ENCODE assay signal across 9 cellular contexts in the genomic region with DNA sequence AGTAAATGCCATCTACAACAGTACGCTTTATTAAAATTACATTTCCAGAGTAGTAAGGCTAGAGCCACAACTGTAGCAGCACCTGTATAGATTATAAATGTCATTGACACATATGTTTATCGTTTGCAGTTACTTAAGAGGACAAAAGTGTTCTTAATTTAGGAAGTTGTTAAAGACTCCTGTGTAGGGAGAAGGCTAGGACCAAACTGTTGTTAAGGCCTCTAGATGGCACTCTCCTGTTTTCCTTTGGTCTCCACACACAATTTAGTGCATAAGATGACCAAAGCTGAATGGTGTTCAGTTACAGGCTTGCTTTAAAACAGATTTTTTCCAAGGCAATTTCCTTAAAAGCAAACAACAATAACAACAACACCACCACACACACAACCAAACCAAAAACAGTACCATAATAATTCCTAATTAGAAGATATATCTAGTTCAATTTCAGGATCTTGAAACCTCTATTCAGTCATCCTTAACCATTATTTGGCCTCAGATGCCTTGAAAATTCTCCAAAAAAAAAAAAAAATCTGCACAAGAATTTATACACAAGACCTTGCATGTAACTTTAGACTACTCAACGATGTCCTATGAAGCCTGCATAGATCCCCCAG. TPM values are rescaled to one million over a fixed set of nuclear protein-coding genes. Genes with fewer than 3 reads are reported as not detected.
A peak's percentile ranks its signal among the peaks of the same experiment; 100 is the strongest.
DNase-seq lines count a peak whose midpoint lies in the region; ATAC-seq and TF ChIP-seq lines count a peak whose summit lies in the region.
"Had no signal": no experiment of that assay in that cellular context is flagged by ENCODE, and none has a peak within 500 bp of the region (broad histone marks: within the 10 kb centered on the region; RNA-seq: fewer than 3 reads in every experiment).

No MANE protein-coding gene starts in this region.

- no peaks in the 10 kb centered on the region for H3K9me3 ChIP-seq in CD8-positive, alpha-beta memory T cell (ENCODE audit: low read length)

- POLR2A ChIA-PET in CD8-positive, alpha-beta memory T cell (lab: Charles Lee): interaction anchor here (1.1 kb wide), 1 partner anchor 226 kb away, joined by 3 read pairs; no protein-coding TSS in a partner anchor
- POLR2A ChIA-PET in activated CD8-positive, alpha-beta T cell treated with anti-CD3 and anti-CD28 coated beads for 36 hours (lab: Charles Lee): interaction anchor here (0.7 to 0.8 kb wide), 2 partner anchors 23 to 40 kb away, joined by 3 to 4 read pairs; no protein-coding TSS in a partner anchor

- TF ChIP-seq CTCF in activated CD8-positive, alpha-beta T cell treated with anti-CD3 and anti-CD28 coated beads for 36 hours (IDR thresholded peaks at IDR 0.05): peak; percentile 71

- CTCF ChIA-PET in CD8-positive, alpha-beta memory T cell (lab: Charles Lee): interaction anchor here (0.7 to 4.7 kb wide), 18 partner anchors 9 to 266 kb away, joined by 3 to 42 read pairs (median 5); a partner anchor contains a TSS
- CTCF ChIA-PET in activated CD8-positive, alpha-beta T cell treated with anti-CD3 and anti-CD28 coated beads for 36 hours (lab: Charles Lee): interaction anchor here (0.7 to 4.7 kb wide), 33 partner anchors 10 to 347 kb away, joined by 3 to 72 read pairs (median 3); a partner anchor contains a TSS

- H3K27ac Mint-ChIP-seq in CD8-positive, alpha-beta memory T cell: peak overlapping the region in 6 of 8 donors; percentile 2 to 82 (median 71)
- no peak overlapping the region for H3K27ac Mint-ChIP-seq in activated CD8-positive, alpha-beta T cell treated with anti-CD3 and anti-CD28 coated beads for 36 hours

- H3K4me3 Mint-ChIP-seq in CD8-positive, alpha-beta memory T cell: no peak overlapping the region
- no peak overlapping the region for H3K4me3 Mint-ChIP-seq in activated CD8-positive, alpha-beta T cell treated with anti-CD3 and anti-CD28 coated beads for 36 hours

- intact Hi-C loops in activated CD8-positive, alpha-beta T cell treated with anti-CD3 and anti-CD28 coated beads for 36 hours (cut with micrococcal nuclease): loop anchor here (5.0 kb wide), 1 partner anchor 217 kb away; a partner anchor contains a TSS

- H3K4me1 ChIP-seq in CD8-positive, alpha-beta memory T cell (ENCODE audit: insufficient read depth, low read length): no peaks in the 10 kb centered on the region

- H3K36me3 ChIP-seq in CD8-positive, alpha-beta memory T cell (ENCODE audit: insufficient read depth, low read length): peaks cover 4% of the 10 kb centered on the region

- ATAC-seq in GM21367 (IDR thresholded peaks at IDR 0.05; ENCODE audit: unreplicated experiment) (peak; percentile 55), GM21381 (IDR thresholded peaks at IDR 0.05; ENCODE audit: unreplicated experiment) (no peak), GM21526 (IDR thresholded peaks at IDR 0.05; ENCODE audit: low FRiP score, unreplicated experiment) (no peak)
- ATAC-seq in activated CD8-positive, alpha-beta T cell treated with anti-CD3 and anti-CD28 coated beads for 36 hours: peak; percentile 77

- peak in 2 of 5 donors; percentile 29 to 47 for DNase-seq in CD8-positive, alpha-beta memory T cell
- DNase-seq in NCI-H2196 treated with DMSO at 0.1 percent for 48 hours (lab: John Stamatoyannopoulos, UW; ENCODE audit: unreplicated experiment) (peak; percentile 37), glomerular endothelial cell (ENCODE audit: extremely low read depth, low read depth, low spot score) (peak; percentile 58), pons (ENCODE audit: low spot score) (peak; percentile 93)
- DNase-seq in activated CD8-positive, alpha-beta T cell treated with anti-CD3 and anti-CD28 coated beads for 36 hours: peak; percentile 34

- H3K9me3 Mint-ChIP-seq in CD8-positive, alpha-beta memory T cell: no peaks in the 10 kb centered on the region
- no peaks in the 10 kb centered on the region for H3K9me3 Mint-ChIP-seq in activated CD8-positive, alpha-beta T cell treated with anti-CD3 and anti-CD28 coated beads for 36 hours

- peaks cover 9 to 20% (median 13%) of the 10 kb centered on the region in 3 donors for H3K4me1 Mint-ChIP-seq in CD8-positive, alpha-beta memory T cell
- peaks cover 19% of the 10 kb centered on the region for H3K4me1 Mint-ChIP-seq in activated CD8-positive, alpha-beta T cell treated with anti-CD3 and anti-CD28 coated beads for 36 hours (ENCODE audit: low read depth)

- no peaks in the 10 kb centered on the region for H3K27me3 ChIP-seq in CD8-positive, alpha-beta memory T cell (ENCODE audit: insufficient read depth, low read length, poor library complexity, severe bottlenecking)

- peaks cover 0 to 45% (median 10%) of the 10 kb centered on the region in 3 donors for H3K36me3 Mint-ChIP-seq in CD8-positive, alpha-beta memory T cell
- peaks cover 3% of the 10 kb centered on the region for H3K36me3 Mint-ChIP-seq in activated CD8-positive, alpha-beta T cell treated with anti-CD3 and anti-CD28 coated beads for 36 hours (ENCODE audit: low read depth)

- H3K27ac ChIP-seq in CD8-positive, alpha-beta memory T cell (ENCODE audit: low read depth, low read length): no peak overlapping the region

- peaks cover 0 to 1% of the 10 kb centered on the region in 2 donors for H3K27me3 Mint-ChIP-seq in CD8-positive, alpha-beta memory T cell
- H3K27me3 Mint-ChIP-seq in activated CD8-positive, alpha-beta T cell treated with anti-CD3 and anti-CD28 coated beads for 36 hours: no peaks in the 10 kb centered on the region

- H3K4me3 ChIP-seq in CD8-positive, alpha-beta memory T cell (ENCODE audit: low read length): no peak overlapping the region

RNA-seq across cellular contexts. Expression of a gene that starts 42.5 kb away (rescaled TPM):
- total RNA-seq in CD8-positive, alpha-beta memory T cell: under 1 TPM; 0.33 to 0.48 TPM
- polyA plus RNA-seq in CD8-positive, alpha-beta memory T cell: not detected
- total RNA-seq in activated CD8-positive, alpha-beta T cell treated with anti-CD3 and anti-CD28 coated beads for 36 hours: not detected
- total RNA-seq in glomerular endothelial cell: not detected in 2 replicates

RNA-seq across cellular contexts. Expression of a gene that starts 50.2 kb away (rescaled TPM):
- total RNA-seq in CD8-positive, alpha-beta memory T cell: not detected
- not detected for polyA plus RNA-seq in CD8-positive, alpha-beta memory T cell
- not detected for total RNA-seq in activated CD8-positive, alpha-beta T cell treated with anti-CD3 and anti-CD28 coated beads for 36 hours
- total RNA-seq in glomerular endothelial cell: not detected in 2 replicates
- total RNA-seq: T-helper 1 cell treated with Interleukin-12 subunit alpha and Interleukin-12 subunit beta and Interleukin-4 antibody, amounts not matched to agents 30 ng/mL and 1 ng/mL, for 36 hours had no signal

RNA-seq across cellular contexts. Expression of a gene that starts 56.8 kb away (rescaled TPM):
- total RNA-seq in CD8-positive, alpha-beta memory T cell: not detected
- not detected for polyA plus RNA-seq in CD8-positive, alpha-beta memory T cell
- not detected for total RNA-seq in activated CD8-positive, alpha-beta T cell treated with anti-CD3 and anti-CD28 coated beads for 36 hours
- not detected in 2 replicates for total RNA-seq in glomerular endothelial cell
- total RNA-seq: T-helper 1 cell treated with Interleukin-12 subunit alpha and Interleukin-12 subunit beta and Interleukin-4 antibody, amounts not matched to agents 30 ng/mL and 1 ng/mL, for 36 hours had no signal

Comparison
In these comparisons a context has a peak if more than half of its experiments do, and no peak if none do; other contexts are left out.
1. ATAC-seq: peak in GM21367 (single experiment) and activated CD8-positive, alpha-beta T cell treated with anti-CD3 and anti-CD28 coated beads for 36 hours (single experiment); none in GM21381 (single experiment) and GM21526 (single experiment).